ENCODE assay signal across 12 cellular contexts in genomic region chr6:106534564-106534982, GRCh38.
A peak's percentile ranks its signal among the peaks of the same experiment; 100 is the strongest.
DNase-seq lines count a peak whose midpoint lies in the region; ATAC-seq and TF ChIP-seq lines count a peak whose summit lies in the region.
"Had no signal": no experiment of that assay in that cellular context is flagged by ENCODE, and none has a peak within 500 bp of the region (broad histone marks: within the 10 kb centered on the region; RNA-seq: fewer than 3 reads in every experiment).

No MANE protein-coding gene starts in this region.

- H3K27ac ChIP-seq in PC-9 (no peak overlapping the region), psoas muscle (no peak overlapping the region)
- H3K27ac ChIP-seq: adrenal gland, vagina had no signal

- TF ChIP-seq CTCF in PC-9 (conservative IDR thresholded peaks at IDR 0.05) (no peak), psoas muscle (IDR thresholded peaks at IDR 0.05) (no peak)

- intact Hi-C loops in PC-9 (cut with micrococcal nuclease; ENCODE audit: unreplicated experiment): no loop called here
- intact Hi-C loops in psoas muscle (cut with DNase I): no loop called here

- BruUV-seq in PC-9 (replicated peaks; lab: Mats Ljungman, UMichigan): no TSS peak

- H4K20me1 ChIP-seq in PC-9 (ENCODE audit: insufficient read depth): no peaks in the 10 kb centered on the region

- H3K9me3 ChIP-seq in T-helper 17 cell (ENCODE audit: control insufficient read depth, low read length, poor library complexity, severe bottlenecking): no peaks in the 10 kb centered on the region
- no peaks in the 10 kb centered on the region; the same call in 1 of the 2 replicates for H3K9me3 ChIP-seq in PC-9 (ENCODE audit: insufficient read depth, low read depth)
- no peaks in the 10 kb centered on the region for H3K9me3 ChIP-seq in psoas muscle
- H3K9me3 ChIP-seq: adrenal gland, vagina had no signal

- peaks cover 22% of the 10 kb centered on the region for H3K36me3 Mint-ChIP-seq in T-helper 17 cell (ENCODE audit: low read depth)
- peaks cover 57% of the 10 kb centered on the region for H3K36me3 Mint-ChIP-seq in activated naive CD8-positive, alpha-beta T cell treated with anti-CD3 and anti-CD28 coated beads, Interleukin-2, amount 10 ng/mL, durations not matched to agents 7 days and 5 days

- no peaks in the 10 kb centered on the region for H3K27me3 ChIP-seq in PC-9 (ENCODE audit: insufficient read depth, low read depth)
- H3K27me3 ChIP-seq in psoas muscle (ENCODE audit: insufficient read depth in 3 of 3, low read length in 2 of 3): peaks cover 0 to 4% (median 4%) of the 10 kb centered on the region in 3 donors
- H3K27me3 ChIP-seq: adrenal gland, vagina had no signal

- H3K4me3 ChIP-seq in PC-9 (no peak overlapping the region), psoas muscle (no peak overlapping the region)
- H3K4me3 ChIP-seq: adrenal gland, vagina had no signal

- H3K9me2 ChIP-seq in PC-9 (ENCODE audit: insufficient read depth): 0 out of 2 replicates have a peak, but pooled peaks cover 6% of the 10 kb centered on the region

- peak overlapping the region; percentile 90 for H3K27ac Mint-ChIP-seq in T-helper 17 cell
- peak overlapping the region; percentile 17 for H3K27ac Mint-ChIP-seq in activated naive CD8-positive, alpha-beta T cell treated with anti-CD3 and anti-CD28 coated beads, Interleukin-2, amount 10 ng/mL, durations not matched to agents 7 days and 5 days

- H2AFZ ChIP-seq in PC-9: no peak overlapping the region

- H3F3A ChIP-seq in PC-9 (ENCODE audit: insufficient read depth, low read depth): peaks cover 6% of the 10 kb centered on the region; the same call in 1 of the 2 replicates

- DNase-seq in T-helper 17 cell (no peak), PC-9 (no peak), NCI-H1694 treated with DMSO at 0.1 percent for 48 hours (lab: John Stamatoyannopoulos, UW) (no peak), psoas muscle (no peak)
- no peak for DNase-seq in activated naive CD8-positive, alpha-beta T cell treated with anti-CD3 and anti-CD28 coated beads, Interleukin-2, amount 10 ng/mL, durations not matched to agents 7 days and 5 days
- peak; percentile 64 for DNase-seq in stimulated activated CD4-positive, alpha-beta T cell treated with anti-CD3 and anti-CD28 coated beads, Interleukin-4, amount 100 ng/mL, for 1 hour
- DNase-seq: adrenal gland, NCI-H1694, posterior cingulate gyrus had no signal

- no peak overlapping the region for H3K4me2 ChIP-seq in PC-9

- H3K36me3 ChIP-seq in PC-9 (ENCODE audit: low read depth) (peaks cover 17% of the 10 kb centered on the region), psoas muscle (ENCODE audit: insufficient read depth in 1 of 2, low read depth in 1 of 2) (no peaks in the 10 kb centered on the region)
- H3K36me3 ChIP-seq: adrenal gland, vagina had no signal

- peaks cover 10% of the 10 kb centered on the region; the same call in 1 of the 2 replicates for H3K4me1 ChIP-seq in PC-9 (replicated peaks; ENCODE audit: insufficient read depth)
- no peaks in the 10 kb centered on the region for H3K4me1 ChIP-seq in psoas muscle
- H3K4me1 ChIP-seq: adrenal gland, vagina had no signal

- CTCF ChIA-PET in PC-9 (lab: Charles Lee): no interaction called here

- 68 to 76% (median 73%) methylated on average over 2 of the region's 2 CpGs for WGBS in psoas muscle, 3 donors

- H3K4me1 Mint-ChIP-seq in T-helper 17 cell: peaks cover 64% of the 10 kb centered on the region
- H3K4me1 Mint-ChIP-seq in activated naive CD8-positive, alpha-beta T cell treated with anti-CD3 and anti-CD28 coated beads, Interleukin-2, amount 10 ng/mL, durations not matched to agents 7 days and 5 days: peaks cover 39% of the 10 kb centered on the region

- POLR2A ChIA-PET in activated naive CD8-positive, alpha-beta T cell treated with anti-CD3 and anti-CD28 coated beads, Interleukin-2, amount 10 ng/mL, durations not matched to agents 7 days and 5 days (lab: Charles Lee): interaction anchor here (1.6 to 1.8 kb wide), 3 partner anchors 12 to 22 kb away, joined by 5 to 9 read pairs (median 7); no protein-coding TSS in a partner anchor
- POLR2A ChIA-PET in PC-9 (lab: Charles Lee; ENCODE audit: unreplicated experiment): no interaction called here

- no peaks in the 10 kb centered on the region for H3K79me2 ChIP-seq in PC-9 (ENCODE audit: low read depth)

- no peaks in the 10 kb centered on the region for H3K9me3 Mint-ChIP-seq in activated naive CD8-positive, alpha-beta T cell treated with anti-CD3 and anti-CD28 coated beads, Interleukin-2, amount 10 ng/mL, durations not matched to agents 7 days and 5 days

- H3K27me3 Mint-ChIP-seq in T-helper 17 cell: no peaks in the 10 kb centered on the region
- H3K27me3 Mint-ChIP-seq in activated naive CD8-positive, alpha-beta T cell treated with anti-CD3 and anti-CD28 coated beads, Interleukin-2, amount 10 ng/mL, durations not matched to agents 7 days and 5 days: no peaks in the 10 kb centered on the region

- ATAC-seq in GM19395 (IDR thresholded peaks at IDR 0.05; ENCODE audit: unreplicated experiment) (peak; percentile 51), T-helper 17 cell (peak; percentile 60), GM19023 (IDR thresholded peaks at IDR 0.05; ENCODE audit: unreplicated experiment) (no peak), psoas muscle (no peak)
- peak; percentile 36 for ATAC-seq in activated naive CD8-positive, alpha-beta T cell treated with anti-CD3 and anti-CD28 coated beads, Interleukin-2, amount 10 ng/mL, durations not matched to agents 7 days and 5 days (ENCODE audit: low read depth)

- H3K4me3 Mint-ChIP-seq in T-helper 17 cell: peak overlapping the region; percentile 21
- no peak overlapping the region for H3K4me3 Mint-ChIP-seq in activated naive CD8-positive, alpha-beta T cell treated with anti-CD3 and anti-CD28 coated beads, Interleukin-2, amount 10 ng/mL, durations not matched to agents 7 days and 5 days

Comparison
In these comparisons a context has a peak if more than half of its experiments do, and no peak if none do; other contexts are left out.
1. ATAC-seq: peak in GM19395 (single experiment), T-helper 17 cell (single experiment) and activated naive CD8-positive, alpha-beta T cell treated with anti-CD3 and anti-CD28 coated beads, Interleukin-2, amount 10 ng/mL, durations not matched to agents 7 days and 5 days (single experiment); none in GM19023 (single experiment) and psoas muscle (0 of 4).